Comparison of ENCODE assay signal across 8 cellular contexts in the genomic region with DNA sequence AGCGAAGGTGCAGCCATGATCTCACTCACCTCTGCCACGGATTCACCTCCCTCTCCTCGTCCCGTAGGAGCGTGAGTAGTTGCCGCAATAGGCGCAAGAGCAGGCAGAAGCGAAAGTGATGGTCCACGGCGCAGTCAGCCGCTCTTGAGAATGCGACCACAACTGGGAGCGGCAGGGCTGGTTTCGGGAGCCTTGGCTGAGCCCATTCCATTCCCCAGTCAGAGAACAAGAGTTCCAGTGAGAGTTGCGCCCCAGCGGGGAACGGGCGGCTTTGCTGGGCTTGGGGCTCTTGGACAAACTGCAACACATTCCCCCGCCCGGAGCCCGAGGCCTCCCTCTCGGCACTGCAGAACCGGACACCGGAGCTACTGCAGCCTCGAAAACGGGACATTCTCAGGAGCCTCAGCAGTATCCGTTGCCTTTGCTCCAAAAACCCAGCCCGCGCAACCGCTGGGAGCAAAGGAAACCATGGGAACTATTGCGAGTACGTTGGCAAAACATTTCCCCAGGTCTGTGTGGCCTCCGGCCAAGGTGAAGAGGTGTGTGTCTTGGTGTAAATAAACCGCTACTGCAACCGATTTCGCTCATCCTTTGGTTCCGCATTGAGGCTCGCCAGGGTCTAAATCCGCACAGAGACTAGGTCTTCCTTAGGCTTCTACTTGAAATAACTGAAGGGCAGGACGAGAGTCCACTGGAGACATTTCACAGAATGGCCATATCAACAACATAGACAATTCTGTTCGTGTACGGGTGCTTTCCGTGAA. TPM values are rescaled to one million over a fixed set of nuclear protein-coding genes. Genes with fewer than 3 reads are reported as not detected.
A peak's percentile ranks its signal among the peaks of the same experiment; 100 is the strongest.
DNase-seq lines count a peak whose midpoint lies in the region; ATAC-seq and TF ChIP-seq lines count a peak whose summit lies in the region.

No MANE protein-coding gene starts in this region.

- POLR2A ChIA-PET in AG04449 (lab: Yijun Ruan, JAX), result no interaction called here

- CTCF ChIA-PET in AG04449 (lab: Yijun Ruan, JAX), result no interaction called here

- ATAC-seq in GM18873 (IDR thresholded peaks at IDR 0.05; ENCODE audit: low FRiP score, unreplicated experiment) (peak; percentile 69), HG03139 (IDR thresholded peaks at IDR 0.05; ENCODE audit: unreplicated experiment) (peak; percentile 85)
- ATAC-seq in activated CD4-positive, CD25-positive, alpha-beta regulatory T cell treated with anti-CD3 and anti-CD28 coated beads, Interleukin-2, amount 50 U/mL, for 24 hours, result peak; percentile 85 to 87

- DNase-seq in AG04449 (ENCODE audit: low read depth, low spot score), result peak; percentile 9
- peak; percentile 77 for DNase-seq in NCI-H2171 treated with DMSO at 0.1 percent for 48 hours (lab: John Stamatoyannopoulos, UW)
- peak; percentile 51 for DNase-seq in cerebellum (ENCODE audit: low spot score)
- DNase-seq in kidney tubule cell (ENCODE audit: low spot score), result peak; percentile 83
- DNase-seq in stimulated activated CD4-positive, alpha-beta T cell treated with anti-CD3 and anti-CD28 coated beads, Interleukin-15, amount 100 ng/mL, for 48 hours (ENCODE audit: low read depth in 2 of 2), result peak; percentile 32 to 40

- peak overlapping the region; percentile 67 for H3K4me3 ChIP-seq in AG04449 (ENCODE audit: low read depth, low read length)

- no peak for TF ChIP-seq CTCF in AG04449 (IDR thresholded peaks at IDR 0.05; ENCODE audit: insufficient read depth, low read length, missing control alignments)

RNA-seq across cellular contexts. Expression of a gene that starts 5.7 kb away (rescaled TPM):
- total RNA-seq in cerebellum, result 32.7 TPM

Comparison
In these comparisons a context has a peak if more than half of its experiments do, and no peak if none do; other contexts are left out.
1. Peak in every context shown above with its lines: DNase-seq, ATAC-seq and H3K4me3 ChIP-seq.
2. DNase-seq: peak in every context shown above with its lines; median percentile 83 in kidney tubule cell; 77 in NCI-H2171 treated with DMSO at 0.1 percent for 48 hours; 51 in cerebellum; 36 in stimulated activated CD4-positive, alpha-beta T cell treated with anti-CD3 and anti-CD28 coated beads, Interleukin-15, amount 100 ng/mL, for 48 hours; 9 in AG04449.